31 cellular contexts compared by ENCODE assay signal in the genomic region with DNA sequence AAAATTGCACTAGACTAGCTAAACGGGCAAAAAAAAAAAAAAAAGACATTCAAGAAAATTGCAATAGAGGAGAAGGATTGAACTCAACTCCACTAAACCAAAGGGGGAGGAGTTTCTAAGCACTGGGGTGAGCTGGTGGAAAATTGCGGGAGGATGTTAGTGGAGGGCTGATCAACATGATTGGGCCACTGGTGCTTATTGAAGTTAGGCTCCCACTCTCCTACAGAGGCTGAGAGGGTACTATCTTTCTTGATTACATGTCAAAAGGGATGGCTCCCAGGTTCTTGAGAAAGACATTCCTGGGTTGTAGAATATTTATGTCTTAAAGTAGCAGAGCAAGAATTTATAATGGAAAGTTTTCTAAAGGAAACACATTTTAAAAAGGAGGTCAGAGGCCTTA.
"Had no signal": no experiment of that assay in that cellular context is flagged by ENCODE, and none has a peak within 500 bp of the region (broad histone marks: within the 10 kb centered on the region; RNA-seq: fewer than 3 reads in every experiment).

No MANE protein-coding gene starts in this region.

- DNase-seq: activated CD4-positive, alpha-beta memory T cell treated with anti-CD3 and anti-CD28 coated beads for 36 hours; activated CD4-positive, CD25-positive, alpha-beta regulatory T cell treated with anti-CD3 and anti-CD28 coated beads, Interleukin-2, amount 50 U/mL, for 72 hours; activated CD8-positive, alpha-beta memory T cell treated with anti-CD3 and anti-CD28 coated beads, Interleukin-2, amount 50 U/mL, for 48 hours; activated effector memory CD4-positive, alpha-beta T cell treated with Interleukin-2 at 50 U/mL for 16 hours; activated naive CD4-positive, alpha-beta T cell; activated T-cell treated with anti-CD3 and anti-CD28 coated beads, Interleukin-2, amount 50 U/mL, for 1 hour; aorta; caudate nucleus; IMR-90; Kasumi-1; KBM-7; NCI-H1105 treated with DMSO at 0.1 percent for 48 hours; NCI-H1436 treated with DMSO at 0.1 percent for 48 hours; NCI-H187; NCI-H2081; NCI-H2227 treated with DMSO at 0.1 percent for 48 hours; NCI-H446 treated with DMSO at 0.1 percent for 48 hours; NCI-H524 treated with DMSO at 0.1 percent for 48 hours; NCI-H774; OCI-M1; RPMI8226; SJCRH30; SK-N-SH; T-helper 1 cell had no signal

- H3K4me3 Mint-ChIP-seq: activated CD4-positive, alpha-beta memory T cell treated with anti-CD3 and anti-CD28 coated beads for 36 hours; activated CD4-positive, alpha-beta T cell treated with anti-CD3 and anti-CD28 coated beads, Interleukin-2, amount 10 ng/mL, durations not matched to agents 24 days and 14 days; activated T-helper 1 cell treated with anti-CD3 and anti-CD28 coated beads, Interleukin-12 subunit alpha, Interleukin-12 subunit beta, Interleukin-2, Interleukin-4 antibody, amounts not matched to agents 30 ng/mL and 10 ng/mL and 1 ng/mL, durations not matched to agents 14 hours and 24 hours and 36 hours; T-helper 2 cell treated with Interferon-gamma antibody and Interleukin-4, amounts not matched to agents 5 μg/mL and 100 μg/mL, for 36 hours had no signal

- H3K4me3 ChIP-seq: breast epithelium, SJCRH30 had no signal

- H3K4me1 ChIP-seq: breast epithelium, SJCRH30 had no signal

- H3K4me2 ChIP-seq: SK-N-SH had no signal

- H3K27me3 Mint-ChIP-seq: activated CD4-positive, alpha-beta memory T cell treated with anti-CD3 and anti-CD28 coated beads for 36 hours; activated CD4-positive, alpha-beta T cell treated with anti-CD3 and anti-CD28 coated beads, Interleukin-2, amount 10 ng/mL, durations not matched to agents 24 days and 14 days; activated naive CD8-positive, alpha-beta T cell had no signal

- H3K9me2 ChIP-seq: SK-N-SH had no signal

- H3K36me3 ChIP-seq: breast epithelium, SJCRH30 had no signal

- H3K27ac Mint-ChIP-seq: activated CD4-positive, alpha-beta T cell treated with anti-CD3 and anti-CD28 coated beads, Interleukin-2, amount 10 ng/mL, durations not matched to agents 24 days and 14 days; activated T-helper 1 cell treated with anti-CD3 and anti-CD28 coated beads, Interleukin-12 subunit alpha, Interleukin-12 subunit beta, Interleukin-2, Interleukin-4 antibody, amounts not matched to agents 30 ng/mL and 10 ng/mL and 1 ng/mL, durations not matched to agents 14 hours and 24 hours and 36 hours; T-helper 2 cell treated with Interferon-gamma antibody and Interleukin-4, amounts not matched to agents 5 μg/mL and 100 μg/mL, for 36 hours had no signal

- H3K27me3 ChIP-seq: breast epithelium, SJCRH30 had no signal

- ATAC-seq: Panc1, Right ventricle myocardium inferior had no signal

- H3K27ac ChIP-seq: breast epithelium, SJCRH30 had no signal
